Comparison of ENCODE assay signal across 19 cellular contexts in genomic region chr2:1969701-1970015, GRCh38.
A peak's percentile ranks its signal among the peaks of the same experiment; 100 is the strongest.
DNase-seq lines count a peak whose midpoint lies in the region; ATAC-seq and TF ChIP-seq lines count a peak whose summit lies in the region.
"Had no signal": no experiment of that assay in that cellular context is flagged by ENCODE, and none has a peak within 500 bp of the region (broad histone marks: within the 10 kb centered on the region; RNA-seq: fewer than 3 reads in every experiment).

No MANE protein-coding gene starts in this region.

- H3K4me2 ChIP-seq in BLaER1 treated with 17β-estradiol and CSF1 and Interleukin-3, amounts not matched to agents 10 nM and 100 nM, result peak overlapping the region in 9 of 11 experiments; percentile 5 to 86 (median 74); a peak in 17 of 22 replicates
- H3K4me2 ChIP-seq in neuronal stem cell (ENCODE audit: insufficient read depth, low read length, poor library complexity, severe bottlenecking), result no peak overlapping the region

- no peak overlapping the region for H3K23ac ChIP-seq in neuronal stem cell (ENCODE audit: low read depth, low read length, poor library complexity)

- peak overlapping the region; percentile 19 for H3K18ac ChIP-seq in neuronal stem cell (ENCODE audit: low read length)

- H4K8ac ChIP-seq in neuronal stem cell (ENCODE audit: low read depth, low read length), result no peak overlapping the region

- H3K9me3 ChIP-seq in BLaER1 treated with 17β-estradiol and CSF1 and Interleukin-3, amounts not matched to agents 10 nM and 100 nM (replicated peaks in 1 of 11), result no peaks in the 10 kb centered on the region
- no peaks in the 10 kb centered on the region for H3K9me3 ChIP-seq in neuronal stem cell (replicated peaks in 1 of 2; ENCODE audit: control insufficient read depth in 2 of 2, insufficient read depth in 1 of 2, low read depth in 1 of 2, low read length in 2 of 2)

- intact Hi-C loops in dorsolateral prefrontal cortex (cut with DNase I), result no loop called here

- no peak for ATAC-seq in GM19023 (IDR thresholded peaks at IDR 0.05; ENCODE audit: unreplicated experiment)
- ATAC-seq in GM18498 (IDR thresholded peaks at IDR 0.05; ENCODE audit: unreplicated experiment), result no peak
- ATAC-seq: CD8-positive, alpha-beta T cell; HCT116; HepG2 had no signal

- H2AK5ac ChIP-seq in neuronal stem cell (ENCODE audit: low read depth, low read length), result peak overlapping the region; percentile 14

- H3K27ac ChIP-seq in BLaER1 treated with 17β-estradiol and CSF1 and Interleukin-3, amounts not matched to agents 10 nM and 100 nM, result no peak overlapping the region
- H3K27ac ChIP-seq in dorsolateral prefrontal cortex (peak overlapping the region in 47 of 59 donors; percentile 21 to 85 (median 69)), neuronal stem cell (replicated peaks; ENCODE audit: low read length) (no peak overlapping the region)
- H3K27ac ChIP-seq: GM23248 had no signal

- H3K36me3 ChIP-seq in BLaER1 treated with 17β-estradiol and CSF1 and Interleukin-3, amounts not matched to agents 10 nM and 100 nM, result no peaks in the 10 kb centered on the region
- no peaks in the 10 kb centered on the region for H3K36me3 ChIP-seq in neuronal stem cell (replicated peaks in 1 of 2; ENCODE audit: control insufficient read depth in 2 of 2, insufficient read depth in 2 of 2, low read length in 2 of 2)

- H3K4me3 ChIP-seq in BLaER1 treated with 17β-estradiol and CSF1 and Interleukin-3, amounts not matched to agents 10 nM and 100 nM, result no peak overlapping the region
- H3K4me3 ChIP-seq in astrocyte of the spinal cord (ENCODE audit: low read depth, low read length) (no peak overlapping the region), dorsolateral prefrontal cortex (no peak overlapping the region), neuronal stem cell (ENCODE audit: low read length in 2 of 2) (no peak overlapping the region)
- H3K4me3 ChIP-seq: GM23248 had no signal

- no CpG with 5 or more reads among the region's 3 CpGs for WGBS in neuronal stem cell (ENCODE audit: extremely low coverage in 2 of 2, insufficient read length in 2 of 2, insufficient replicate concordance in 1 of 2), 2 donors

- TF ChIP-seq CTCF in astrocyte of the spinal cord (IDR thresholded peaks at IDR 0.05; ENCODE audit: low read depth, low read length), result no peak
- TF ChIP-seq CTCF in dorsolateral prefrontal cortex (IDR thresholded peaks at IDR 0.05 in 54 of 56, conservative IDR thresholded peaks at IDR 0.05 in 2 of 56; ENCODE audit: low read depth in 1 of 56, partially characterized antibody in 56 of 56), result no peak

- H2BK12ac ChIP-seq in neuronal stem cell (ENCODE audit: low read length), result no peak overlapping the region

- no peak overlapping the region for H2BK5ac ChIP-seq in neuronal stem cell (ENCODE audit: low read length)

- H2AFZ ChIP-seq in neuronal stem cell (ENCODE audit: low read length), result no peak overlapping the region
- H2AFZ ChIP-seq: GM23248 had no signal

- H4K20me1 ChIP-seq in BLaER1 treated with 17β-estradiol and CSF1 and Interleukin-3, amounts not matched to agents 10 nM and 100 nM, result peaks cover 0 to 18% (median 0%) of the 10 kb centered on the region in 11 experiments; a peak in 2 of 22 replicates

- H3K4me1 ChIP-seq in BLaER1 treated with 17β-estradiol and CSF1 and Interleukin-3, amounts not matched to agents 10 nM and 100 nM, result peaks cover 15 to 80% (median 55%) of the 10 kb centered on the region in 10 experiments
- peaks cover 0 to 15% of the 10 kb centered on the region in 2 donors for H3K4me1 ChIP-seq in neuronal stem cell (ENCODE audit: control insufficient read depth in 2 of 2, insufficient read depth in 1 of 2, low read depth in 1 of 2, low read length in 2 of 2)

- no peak overlapping the region for H3K4ac ChIP-seq in neuronal stem cell (ENCODE audit: low read length)

- H3K14ac ChIP-seq in neuronal stem cell (ENCODE audit: low read length), result no peak overlapping the region

- no peak overlapping the region for H2BK120ac ChIP-seq in neuronal stem cell (ENCODE audit: low read depth, low read length)

- H2BK15ac ChIP-seq in neuronal stem cell (ENCODE audit: low read length), result no peak overlapping the region

- no peak overlapping the region for H4K91ac ChIP-seq in neuronal stem cell (ENCODE audit: low read depth, low read length, poor library complexity)

- no peak overlapping the region for H3K9ac ChIP-seq in BLaER1 treated with 17β-estradiol and CSF1 and Interleukin-3, amounts not matched to agents 10 nM and 100 nM
- peak overlapping the region; percentile 2 for H3K9ac ChIP-seq in neuronal stem cell (ENCODE audit: low read depth, low read length, poor library complexity)
- H3K9ac ChIP-seq: GM23248 had no signal

- peaks cover 0 to 34% (median 0%) of the 10 kb centered on the region in 11 experiments; a peak in 7 of 22 replicates for H3K27me3 ChIP-seq in BLaER1 treated with 17β-estradiol and CSF1 and Interleukin-3, amounts not matched to agents 10 nM and 100 nM
- H3K27me3 ChIP-seq in dorsolateral prefrontal cortex (no peaks in the 10 kb centered on the region), neuronal stem cell (ENCODE audit: control insufficient read depth in 3 of 3, insufficient read depth in 3 of 3, low read depth in 1 of 3, low read length in 3 of 3) (no peaks in the 10 kb centered on the region)

- H3K79me1 ChIP-seq in neuronal stem cell (ENCODE audit: low read depth, low read length), result no peaks in the 10 kb centered on the region

- in situ Hi-C loops in astrocyte of the spinal cord (cut with HindIII; ENCODE audit: low sequenced_read_pairs), result no loop called here

- DNase-seq in astrocyte of the spinal cord (ENCODE audit: low read depth, low spot score) (peak; percentile 46), dorsolateral prefrontal cortex (no peak), neuronal stem cell (ENCODE audit: low spot score) (no peak), kidney tubule cell (ENCODE audit: low spot score) (no peak), kidney glomerular epithelial cell (lab: John Stamatoyannopoulos, UW) (no peak)
- DNase-seq: ACHN, Calu3, DMS53, DND-41, EL, GM23248, Karpas-422, KBM-7 had no signal

Comparison
In these comparisons a context has a peak if more than half of its experiments do, and no peak if none do; other contexts are left out.
1. H3K27ac ChIP-seq: peak in dorsolateral prefrontal cortex (47 of 59); none in BLaER1 treated with 17β-estradiol and CSF1 and Interleukin-3, amounts not matched to agents 10 nM and 100 nM (0 of 11) and neuronal stem cell (single experiment).